In genomic region chr12:112011685-112012084, GRCh38 we compare ENCODE assay signal across 8 cellular contexts. TPM values are rescaled to one million over a fixed set of nuclear protein-coding genes. Genes with fewer than 3 reads are reported as not detected.
DNase-seq lines count a peak whose midpoint lies in the region; ATAC-seq and TF ChIP-seq lines count a peak whose summit lies in the region.

No MANE protein-coding gene starts in this region.

- DNase-seq in activated naive CD4-positive, alpha-beta T cell (lab: John Stamatoyannopoulos, UW) = no peak
- no peak for DNase-seq in activated naive CD8-positive, alpha-beta T cell treated with anti-CD3 and anti-CD28 coated beads for 36 hours
- DNase-seq in thoracic aorta (ENCODE audit: low spot score) (no peak), DMS53 treated with DMSO at 0.1 percent for 48 hours (lab: John Stamatoyannopoulos, UW; ENCODE audit: unreplicated experiment) (no peak), Ammon's horn (ENCODE audit: low spot score) (no peak), NCI-H526 treated with DMSO at 0.1 percent for 48 hours (lab: John Stamatoyannopoulos, UW) (no peak)

- peak overlapping the region; percentile 87 for H3K4me3 Mint-ChIP-seq in activated naive CD4-positive, alpha-beta T cell treated with anti-CD3 and anti-CD28 coated beads, Interleukin-2, amount 50 U/mL, for 24 hours
- peak overlapping the region; percentile 88 for H3K4me3 Mint-ChIP-seq in activated naive CD8-positive, alpha-beta T cell treated with anti-CD3 and anti-CD28 coated beads for 36 hours

- no peaks in the 10 kb centered on the region for H3K27me3 ChIP-seq in liver (ENCODE audit: control insufficient read depth in 4 of 4, insufficient read depth in 4 of 4, low read length in 3 of 4)
- no peaks in the 10 kb centered on the region for H3K27me3 ChIP-seq in thoracic aorta (replicated peaks; ENCODE audit: insufficient read depth)

- H3K4me1 ChIP-seq in liver (ENCODE audit: control insufficient read depth in 4 of 4, insufficient read depth in 4 of 4, low read length in 3 of 4) (peaks cover 9 to 32% (median 20%) of the 10 kb centered on the region in 4 donors), thoracic aorta (ENCODE audit: control insufficient read depth in 1 of 2, low read depth in 2 of 2) (peaks cover 15 to 42% of the 10 kb centered on the region in 2 donors)

- H3K4me3 ChIP-seq in liver (ENCODE audit: low read depth in 1 of 3, low read length in 3 of 3) (peak overlapping the region in 2 of 3 donors; percentile 67 to 70), thoracic aorta (peak overlapping the region; percentile 81)

- peaks cover 0 to 7% (median 2%) of the 10 kb centered on the region in 4 donors for H3K36me3 ChIP-seq in liver (ENCODE audit: control insufficient read depth in 4 of 4, insufficient read depth in 3 of 4, low read depth in 1 of 4, low read length in 3 of 4)
- no peaks in the 10 kb centered on the region for H3K36me3 ChIP-seq in thoracic aorta

- H3K4me1 Mint-ChIP-seq in activated naive CD4-positive, alpha-beta T cell treated with anti-CD3 and anti-CD28 coated beads, Interleukin-2, amount 50 U/mL, for 24 hours = peaks cover 52% of the 10 kb centered on the region
- H3K4me1 Mint-ChIP-seq in activated naive CD8-positive, alpha-beta T cell treated with anti-CD3 and anti-CD28 coated beads for 36 hours = peaks cover 35% of the 10 kb centered on the region

- H3K27ac Mint-ChIP-seq in activated naive CD4-positive, alpha-beta T cell treated with anti-CD3 and anti-CD28 coated beads, Interleukin-2, amount 50 U/mL, for 24 hours = peak overlapping the region; percentile 99
- peak overlapping the region; percentile 96 for H3K27ac Mint-ChIP-seq in activated naive CD8-positive, alpha-beta T cell treated with anti-CD3 and anti-CD28 coated beads for 36 hours

- no peaks in the 10 kb centered on the region for H3K27me3 Mint-ChIP-seq in activated naive CD4-positive, alpha-beta T cell treated with anti-CD3 and anti-CD28 coated beads, Interleukin-2, amount 50 U/mL, for 24 hours
- H3K27me3 Mint-ChIP-seq in activated naive CD8-positive, alpha-beta T cell treated with anti-CD3 and anti-CD28 coated beads for 36 hours = no peaks in the 10 kb centered on the region

- peaks cover 25% of the 10 kb centered on the region for H3K36me3 Mint-ChIP-seq in activated naive CD4-positive, alpha-beta T cell treated with anti-CD3 and anti-CD28 coated beads, Interleukin-2, amount 50 U/mL, for 24 hours
- H3K36me3 Mint-ChIP-seq in activated naive CD8-positive, alpha-beta T cell treated with anti-CD3 and anti-CD28 coated beads for 36 hours = peaks cover 43% of the 10 kb centered on the region

- ATAC-seq in thoracic aorta (ENCODE audit: insufficient number of reproducible peaks, low FRiP score, low read depth) = no peak

- TF ChIP-seq CTCF in liver (IDR thresholded peaks at IDR 0.05; ENCODE audit: low read depth, low read length, missing input control) (no peak), thoracic aorta (IDR thresholded peaks at IDR 0.05) (no peak)

- H3K9me3 Mint-ChIP-seq in activated naive CD4-positive, alpha-beta T cell treated with anti-CD3 and anti-CD28 coated beads, Interleukin-2, amount 50 U/mL, for 24 hours = peaks cover 9% of the 10 kb centered on the region
- peaks cover 12% of the 10 kb centered on the region for H3K9me3 Mint-ChIP-seq in activated naive CD8-positive, alpha-beta T cell treated with anti-CD3 and anti-CD28 coated beads for 36 hours

- WGBS in liver = 95% methylated on average over 8 of the region's 8 CpGs

- H3K27ac ChIP-seq in liver (ENCODE audit: low read depth in 1 of 2, low read length in 2 of 2) (no peak overlapping the region), thoracic aorta (peak overlapping the region; percentile 93 to 100)

- no peak for TF ChIP-seq RAD21 in liver (IDR thresholded peaks at IDR 0.05)

- no peak overlapping the region for H3K9ac ChIP-seq in liver (ENCODE audit: low read depth in 1 of 2, low read length in 2 of 2)

- H3K9me3 ChIP-seq in liver (ENCODE audit: control insufficient read depth in 4 of 4, low read length in 3 of 4) = no peaks in the 10 kb centered on the region
- H3K9me3 ChIP-seq in thoracic aorta = no peaks in the 10 kb centered on the region

TF ChIP-seq in liver, 16 proteins besides CTCF, POLR2A, EP300 and RAD21:
- TF ChIP-seq, protein P1, sequence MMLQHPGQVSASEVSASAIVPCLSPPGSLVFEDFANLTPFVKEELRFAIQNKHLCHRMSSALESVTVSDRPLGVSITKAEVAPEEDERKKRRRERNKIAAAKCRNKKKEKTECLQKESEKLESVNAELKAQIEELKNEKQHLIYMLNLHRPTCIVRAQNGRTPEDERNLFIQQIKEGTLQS (IDR thresholded peaks at IDR 0.05) = no peak
- TF ChIP-seq RXRA (IDR thresholded peaks at IDR 0.05) (no peak), MAX (IDR thresholded peaks at IDR 0.05) (no peak), REST (IDR thresholded peaks at IDR 0.05) (no peak), HNF4G (IDR thresholded peaks at IDR 0.05) (no peak), HNF4A (conservative IDR thresholded peaks at IDR 0.05) (no peak), YY1 (IDR thresholded peaks at IDR 0.05) (no peak), EGR1 (IDR thresholded peaks at IDR 0.05; ENCODE audit: low read depth in 2 of 2) (no peak), JUND (IDR thresholded peaks at IDR 0.05) (no peak), TAF1 (conservative IDR thresholded peaks at IDR 0.05) (no peak), NR2F2 (IDR thresholded peaks at IDR 0.05) (no peak), SP1 (IDR thresholded peaks at IDR 0.05) (no peak)
- TF ChIP-seq, protein P2, sequence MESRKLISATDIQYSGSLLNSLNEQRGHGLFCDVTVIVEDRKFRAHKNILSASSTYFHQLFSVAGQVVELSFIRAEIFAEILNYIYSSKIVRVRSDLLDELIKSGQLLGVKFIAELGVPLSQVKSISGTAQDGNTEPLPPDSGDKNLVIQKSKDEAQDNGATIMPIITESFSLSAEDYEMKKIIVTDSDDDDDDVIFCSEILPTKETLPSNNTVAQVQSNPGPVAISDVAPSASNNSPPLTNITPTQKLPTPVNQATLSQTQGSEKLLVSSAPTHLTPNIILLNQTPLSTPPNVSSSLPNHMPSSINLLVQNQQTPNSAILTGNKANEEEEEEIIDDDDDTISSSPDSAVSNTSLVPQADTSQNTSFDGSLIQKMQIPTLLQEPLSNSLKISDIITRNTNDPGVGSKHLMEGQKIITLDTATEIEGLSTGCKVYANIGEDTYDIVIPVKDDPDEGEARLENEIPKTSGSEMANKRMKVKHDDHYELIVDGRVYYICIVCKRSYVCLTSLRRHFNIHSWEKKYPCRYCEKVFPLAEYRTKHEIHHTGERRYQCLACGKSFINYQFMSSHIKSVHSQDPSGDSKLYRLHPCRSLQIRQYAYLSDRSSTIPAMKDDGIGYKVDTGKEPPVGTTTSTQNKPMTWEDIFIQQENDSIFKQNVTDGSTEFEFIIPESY (IDR thresholded peaks at IDR 0.05) = no peak
TF ChIP-seq in liver: peak in this region for 0.

RNA-seq across cellular contexts. Expression of gene TMEM116, which starts 1.3 kb away (rescaled TPM):
- 10 to 100 TPM; 10.1 to 10.5 TPM for total RNA-seq in activated naive CD8-positive, alpha-beta T cell treated with anti-CD3 and anti-CD28 coated beads for 36 hours
- total RNA-seq in liver (10 to 100 TPM in 1 of 2 donors, 1 to 10 TPM in 1; 6.9 to 11.6 TPM), thoracic aorta (10 to 100 TPM; 13.5 to 13.9 TPM)
- 1 to 10 TPM; 4.9 to 6.2 TPM for polyA plus RNA-seq in liver

RNA-seq across cellular contexts. Expression of gene ERP29, which starts 1.5 kb away (rescaled TPM):
- 10 to 100 TPM; 79.9 to 85.6 TPM for total RNA-seq in activated naive CD8-positive, alpha-beta T cell treated with anti-CD3 and anti-CD28 coated beads for 36 hours
- total RNA-seq in liver (10 to 100 TPM; 35.6 to 52.1 TPM), thoracic aorta (10 to 100 TPM; 33.1 to 43.6 TPM)
- polyA plus RNA-seq in liver = 100 to 1,000 TPM in 1 of 2 donors, 10 to 100 TPM in 1; 62.2 to 140 TPM

Comparison
In these comparisons a context has a peak if more than half of its experiments do, and no peak if none do; other contexts are left out.
1. H3K27ac ChIP-seq: peak in thoracic aorta (2 of 2); none in liver (0 of 2).